In genomic region chr4:74391890-74392478, GRCh38 we compare ENCODE assay signal across 20 cellular contexts. TPM values are rescaled to one million over a fixed set of nuclear protein-coding genes. Genes with fewer than 3 reads are reported as not detected.
"Had no signal": no experiment of that assay in that cellular context is flagged by ENCODE, and none has a peak within 500 bp of the region (broad histone marks: within the 10 kb centered on the region; RNA-seq: fewer than 3 reads in every experiment).

No MANE protein-coding gene starts in this region.

- H3K27me3 ChIP-seq: tibial artery had no signal

- H3K4me1 Mint-ChIP-seq: nephron had no signal

- H3K27ac Mint-ChIP-seq: nephron had no signal

- H3K4me1 ChIP-seq: tibial artery had no signal

- ATAC-seq: left lobe of liver had no signal

- H3K4me3 ChIP-seq: tibial artery had no signal

- H3K36me3 ChIP-seq: tibial artery had no signal

- H3K27ac ChIP-seq: tibial artery, VCaP had no signal

- H3K9me3 Mint-ChIP-seq: activated T-cell treated with anti-CD3 and anti-CD28 coated beads, Interleukin-2, amount 50 U/mL, for 72 hours; nephron had no signal

- H3K4me3 Mint-ChIP-seq: activated T-cell treated with anti-CD3 and anti-CD28 coated beads, Interleukin-2, amount 50 U/mL, for 72 hours; nephron had no signal

- H3K9me3 ChIP-seq: tibial artery had no signal

- DNase-seq: activated CD4-positive, CD25-positive, alpha-beta regulatory T cell treated with anti-CD3 and anti-CD28 coated beads, Interleukin-2, amount 50 U/mL, for 72 hours; activated CD8-positive, alpha-beta memory T cell treated with anti-CD3 and anti-CD28 coated beads for 24 hours; activated effector memory CD4-positive, alpha-beta T cell treated with anti-CD3 and anti-CD28 coated beads, Interleukin-2, amount 50 U/mL, for 16 hours; activated naive CD4-positive, alpha-beta T cell treated with anti-CD3 and anti-CD28 coated beads, Interleukin-2, amount 50 U/mL, for 16 hours; activated T-cell treated with anti-CD3 and anti-CD28 coated beads, Interleukin-2, amount 50 U/mL, for 72 hours; aorta; effector CD8-positive, alpha-beta T cell; foreskin melanocyte; hypothalamus; islet precursor cell; midbrain; stimulated activated naive CD4-positive, alpha-beta T cell; T-helper 1 cell; T-helper 9 cell; tibial artery had no signal

RNA-seq across cellular contexts. Expression of gene EREG, which starts 27.0 kb away (rescaled TPM):
- total RNA-seq: lung microvascular endothelial cell had no signal

RNA-seq across cellular contexts. Expression of gene AREG, which starts 53.0 kb away (rescaled TPM):
- total RNA-seq: cerebellum had no signal
